Comparison of ENCODE assay signal across 15 cellular contexts in genomic region chr19:57978586-57979289, GRCh38. TPM values are rescaled to one million over a fixed set of nuclear protein-coding genes. Genes with fewer than 3 reads are reported as not detected.
A peak's percentile ranks its signal among the peaks of the same experiment; 100 is the strongest.
DNase-seq lines count a peak whose midpoint lies in the region; TF ChIP-seq lines count a peak whose summit lies in the region.
"Had no signal": no experiment of that assay in that cellular context is flagged by ENCODE, and none has a peak within 500 bp of the region (broad histone marks: within the 10 kb centered on the region; RNA-seq: fewer than 3 reads in every experiment).

No MANE protein-coding gene starts in this region.

- no peaks in the 10 kb centered on the region for H4K20me1 ChIP-seq in neural progenitor cell (ENCODE audit: low read depth)

- peak; percentile 32 for DNase-seq in DMS 273 (lab: John Stamatoyannopoulos, UW; ENCODE audit: unreplicated experiment)
- DNase-seq in DMS 273 treated with DMSO at 0.1 percent for 48 hours (lab: John Stamatoyannopoulos, UW): no peak
- DNase-seq in coronary artery (ENCODE audit: low spot score): no peak
- no peak for DNase-seq in neural progenitor cell (ENCODE audit: low spot score)
- DNase-seq in NCI-H526 treated with DMSO at 0.1 percent for 48 hours (lab: John Stamatoyannopoulos, UW): no peak
- no peak for DNase-seq in AML-193 (lab: John Stamatoyannopoulos, UW)
- DNase-seq: cortex of kidney; immature natural killer cell; NCI-H1092 treated with DMSO at 0.1 percent for 48 hours; posterior cingulate gyrus; stimulated activated CD4-positive, alpha-beta T cell treated with anti-CD3 and anti-CD28 coated beads, Interleukin-15, amount 100 ng/mL, for 24 hours; transverse colon had no signal

- no peak overlapping the region for H3K4me2 ChIP-seq in neural progenitor cell

- TF ChIP-seq CTCF in coronary artery (IDR thresholded peaks at IDR 0.05): no peak
- no peak for TF ChIP-seq CTCF in neural progenitor cell (IDR thresholded peaks at IDR 0.05)

- no peak overlapping the region for H3K9ac ChIP-seq in neural progenitor cell

- peaks cover 83% of the 10 kb centered on the region for H3K9me3 ChIP-seq in neural progenitor cell (ENCODE audit: low read depth)

- H3K79me2 ChIP-seq in neural progenitor cell (ENCODE audit: low read depth): peaks cover 3% of the 10 kb centered on the region

- H3K27me3 Mint-ChIP-seq in neural progenitor cell (ENCODE audit: insufficient read depth, low read depth): peaks cover 11% of the 10 kb centered on the region

- H3F3A ChIP-seq in neural progenitor cell (ENCODE audit: low read depth): peaks cover 16% of the 10 kb centered on the region

- H3K27me3 ChIP-seq in neural progenitor cell: no peaks in the 10 kb centered on the region
- H3K27me3 ChIP-seq: transverse colon had no signal

- peaks cover 93% of the 10 kb centered on the region for H3K36me3 Mint-ChIP-seq in neural progenitor cell

- H3K4me3 ChIP-seq in coronary artery: peak overlapping the region; percentile 38
- peak overlapping the region; percentile 17 for H3K4me3 ChIP-seq in neural progenitor cell
- H3K4me3 ChIP-seq: transverse colon had no signal

- H3K27ac ChIP-seq in coronary artery (no peak overlapping the region), neural progenitor cell (no peak overlapping the region)
- H3K27ac ChIP-seq: 22Rv1, transverse colon had no signal

- no peaks in the 10 kb centered on the region for H3K4me1 Mint-ChIP-seq in neural progenitor cell

- no peak overlapping the region for H2AFZ ChIP-seq in neural progenitor cell (replicated peaks)

- no peak overlapping the region for H3K4me3 Mint-ChIP-seq in neural progenitor cell

- peaks cover 96% of the 10 kb centered on the region for H3K9me3 Mint-ChIP-seq in neural progenitor cell

- no peaks in the 10 kb centered on the region for H3K4me1 ChIP-seq in neural progenitor cell
- H3K4me1 ChIP-seq: transverse colon had no signal

- H3K36me3 ChIP-seq in neural progenitor cell: peaks cover 76% of the 10 kb centered on the region

- no peak overlapping the region for H3K27ac Mint-ChIP-seq in neural progenitor cell
- H3K27ac Mint-ChIP-seq: immature natural killer cell had no signal

RNA-seq across cellular contexts. Expression of gene C19orf18, which starts 4.4 kb away (rescaled TPM):
- total RNA-seq in neural progenitor cell (ENCODE audit: low replicate concordance): 0.15 TPM in 1 of 2 replicates, not detected in the other
- total RNA-seq: NCI-H460; T-helper 1 cell treated with Interleukin-12 subunit alpha and Interleukin-12 subunit beta and Interleukin-4 antibody, amounts not matched to agents 30 ng/mL and 1 ng/mL, for 36 hours; transverse colon had no signal

RNA-seq across cellular contexts. Expression of gene ZNF606, which starts 23.9 kb away (rescaled TPM):
- 48.7 and 50.9 TPM in 2 replicates for total RNA-seq in neural progenitor cell (ENCODE audit: low replicate concordance)

RNA-seq across cellular contexts. Expression of gene ZNF256, which starts 31.2 kb away (rescaled TPM):
- 15.9 and 23.2 TPM in 2 replicates for total RNA-seq in neural progenitor cell (ENCODE audit: low replicate concordance)
- total RNA-seq: NCI-H460 had no signal

RNA-seq across cellular contexts. Expression of gene ZNF418, which starts 43.5 kb away (rescaled TPM):
- total RNA-seq in neural progenitor cell (ENCODE audit: low replicate concordance): 25.9 and 43.0 TPM in 2 replicates
- total RNA-seq: NCI-H460 had no signal

RNA-seq across cellular contexts. Expression of gene ZSCAN1, which starts 55.1 kb away (rescaled TPM):
- 0.67 and 4.1 TPM in 2 replicates for total RNA-seq in neural progenitor cell (ENCODE audit: low replicate concordance)
- total RNA-seq: NCI-H460; T-helper 1 cell treated with Interleukin-12 subunit alpha and Interleukin-12 subunit beta and Interleukin-4 antibody, amounts not matched to agents 30 ng/mL and 1 ng/mL, for 36 hours; transverse colon had no signal
